Comparison of ENCODE assay signal across 14 cellular contexts in the genomic region with DNA sequence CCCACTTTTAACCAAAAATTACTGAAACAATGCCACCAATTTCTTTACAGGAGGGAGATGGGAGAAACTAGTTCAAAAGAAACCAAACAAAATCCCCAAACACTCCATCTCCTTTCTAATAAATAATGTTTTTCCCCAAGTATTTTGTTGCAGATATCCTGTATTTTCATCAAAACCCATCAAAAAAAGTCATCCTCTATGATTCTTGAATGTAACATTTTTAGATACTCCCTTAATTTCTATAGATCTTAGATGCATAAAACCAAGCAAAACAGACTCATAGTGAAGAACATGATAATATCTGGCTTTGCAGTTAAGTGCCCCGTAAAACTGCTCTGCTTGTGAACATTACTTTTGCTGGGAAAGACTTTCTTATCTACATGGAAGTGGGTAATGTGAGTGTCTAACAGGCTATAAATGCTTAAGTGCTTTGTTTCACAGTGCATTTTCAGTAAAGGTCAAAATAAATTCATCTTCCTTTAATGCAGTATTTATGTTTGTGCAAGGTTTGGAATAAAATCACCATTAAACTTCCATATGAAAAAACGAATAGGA.
DNase-seq lines count a peak whose midpoint lies in the region; ATAC-seq, FAIRE-seq and TF ChIP-seq lines count a peak whose summit lies in the region.
"Had no signal": no experiment of that assay in that cellular context is flagged by ENCODE, and none has a peak within 500 bp of the region (broad histone marks: within the 10 kb centered on the region; RNA-seq: fewer than 3 reads in every experiment).

No MANE protein-coding gene starts in this region.

- H3K27ac ChIP-seq in ACC112 (ENCODE audit: low read depth, low read length) (no peak overlapping the region), mesodermal cell (ENCODE audit: low read depth, low read length, severe bottlenecking) (peak overlapping the region; percentile 30)
- H3K27ac ChIP-seq: pancreas had no signal

- peak overlapping the region; percentile 90 for H2AFZ ChIP-seq in ACC112 (ENCODE audit: low read length, unreplicated experiment)

- H3K27ac Mint-ChIP-seq in activated T-helper 1 cell treated with anti-CD3 and anti-CD28 coated beads, Interleukin-12 subunit alpha, Interleukin-12 subunit beta, Interleukin-2, Interleukin-4 antibody, amounts not matched to agents 30 ng/mL and 10 ng/mL and 1 ng/mL, durations not matched to agents 14 hours and 24 hours and 36 hours = no peak overlapping the region

- no peak for ATAC-seq in GM19452 (IDR thresholded peaks at IDR 0.05; ENCODE audit: unreplicated experiment)

- H3K4me3 Mint-ChIP-seq in activated T-helper 1 cell treated with anti-CD3 and anti-CD28 coated beads, Interleukin-12 subunit alpha, Interleukin-12 subunit beta, Interleukin-2, Interleukin-4 antibody, amounts not matched to agents 30 ng/mL and 10 ng/mL and 1 ng/mL, durations not matched to agents 14 hours and 24 hours and 36 hours = peak overlapping the region; percentile 16

- peaks cover 16% of the 10 kb centered on the region for H3K4me1 Mint-ChIP-seq in activated T-helper 1 cell treated with anti-CD3 and anti-CD28 coated beads, Interleukin-12 subunit alpha, Interleukin-12 subunit beta, Interleukin-2, Interleukin-4 antibody, amounts not matched to agents 30 ng/mL and 10 ng/mL and 1 ng/mL, durations not matched to agents 14 hours and 24 hours and 36 hours (ENCODE audit: low read depth)

- H3K27me3 ChIP-seq in ACC112 (ENCODE audit: insufficient read depth, low read length) = no peaks in the 10 kb centered on the region

- peaks cover 58% of the 10 kb centered on the region for H3K27me3 Mint-ChIP-seq in activated T-helper 1 cell treated with anti-CD3 and anti-CD28 coated beads, Interleukin-12 subunit alpha, Interleukin-12 subunit beta, Interleukin-2, Interleukin-4 antibody, amounts not matched to agents 30 ng/mL and 10 ng/mL and 1 ng/mL, durations not matched to agents 14 hours and 24 hours and 36 hours (ENCODE audit: insufficient read depth)

- H3K36me3 Mint-ChIP-seq in activated T-helper 1 cell treated with anti-CD3 and anti-CD28 coated beads, Interleukin-12 subunit alpha, Interleukin-12 subunit beta, Interleukin-2, Interleukin-4 antibody, amounts not matched to agents 30 ng/mL and 10 ng/mL and 1 ng/mL, durations not matched to agents 14 hours and 24 hours and 36 hours (ENCODE audit: low read depth) = no peaks in the 10 kb centered on the region

- TF ChIP-seq POLR2A in GM12891 (IDR thresholded peaks at IDR 0.05; ENCODE audit: low read depth, low read length) = no peak

- intact Hi-C loops in activated T-helper 1 cell treated with anti-CD3 and anti-CD28 coated beads, Interleukin-12 subunit alpha, Interleukin-12 subunit beta, Interleukin-2, Interleukin-4 antibody, amounts not matched to agents 30 ng/mL and 10 ng/mL and 1 ng/mL, durations not matched to agents 14 hours and 24 hours and 36 hours (cut with micrococcal nuclease) = no loop called here

- H3K36me3 ChIP-seq in ACC112 (ENCODE audit: insufficient read depth, low read length) = no peaks in the 10 kb centered on the region
- no peaks in the 10 kb centered on the region for H3K36me3 ChIP-seq in mesodermal cell (ENCODE audit: control insufficient read depth, insufficient read depth, low read length)
- H3K36me3 ChIP-seq: gastroesophageal sphincter, pancreas, stomach had no signal

- no peaks in the 10 kb centered on the region for H3K79me2 ChIP-seq in ACC112 (ENCODE audit: control insufficient read depth, insufficient read depth, low read length, unreplicated experiment)

- DNase-seq in GM12891 (ENCODE audit: insufficient read length, low spot score) = no peak
- DNase-seq in activated T-helper 1 cell treated with anti-CD3 and anti-CD28 coated beads, Interleukin-12 subunit alpha, Interleukin-12 subunit beta, Interleukin-2, Interleukin-4 antibody, amounts not matched to agents 30 ng/mL and 10 ng/mL and 1 ng/mL, durations not matched to agents 14 hours and 24 hours and 36 hours (ENCODE audit: low spot score) = no peak
- no peak for DNase-seq in HTR-8/SVneo (ENCODE audit: insufficient read length, low spot score)
- no peak for DNase-seq in activated CD4-positive, alpha-beta T cell treated with anti-CD3 and anti-CD28 coated beads, Interleukin-2, amount 50 U/mL, for 1 hour
- DNase-seq in NCI-H1436 treated with DMSO at 0.1 percent for 48 hours (lab: John Stamatoyannopoulos, UW) = no peak
- DNase-seq: NCI-H2171 treated with DMSO at 0.1 percent for 48 hours, pancreas, SIG-M5, small intestine, stomach had no signal

- H3K9me3 ChIP-seq in mesodermal cell (ENCODE audit: control insufficient read depth, low read length) = no peaks in the 10 kb centered on the region
- H3K9me3 ChIP-seq: gastroesophageal sphincter, pancreas, stomach had no signal

- H3K4me3 ChIP-seq in ACC112 (ENCODE audit: low read depth, low read length) (peak overlapping the region; percentile 81; the same call in 1 of the 2 replicates), mesodermal cell (ENCODE audit: extremely low read depth, insufficient read depth, low read length, poor library complexity, severe bottlenecking) (no peak overlapping the region)

- FAIRE-seq in GM12891 (lab: Jason Lieb, UNC) = peak; percentile 72
- no peak for FAIRE-seq in HTR-8/SVneo (lab: Jason Lieb, UNC)
- FAIRE-seq: pancreas, small intestine had no signal

- WGBS in mesodermal cell (ENCODE audit: insufficient coverage in 2 of 2), 2 experiments = 78% methylated on average over 1 of the region's 2 CpGs; no CpG with 5 or more reads in 1 of the 2 experiments

- no peaks in the 10 kb centered on the region for H3K9me3 Mint-ChIP-seq in activated T-helper 1 cell treated with anti-CD3 and anti-CD28 coated beads, Interleukin-12 subunit alpha, Interleukin-12 subunit beta, Interleukin-2, Interleukin-4 antibody, amounts not matched to agents 30 ng/mL and 10 ng/mL and 1 ng/mL, durations not matched to agents 14 hours and 24 hours and 36 hours

- peaks cover 4% of the 10 kb centered on the region for H3K4me1 ChIP-seq in ACC112 (ENCODE audit: control insufficient read depth, insufficient read depth, low read length, unreplicated experiment)
- H3K4me1 ChIP-seq in mesodermal cell (ENCODE audit: control insufficient read depth, insufficient read depth, low read length, poor library complexity, severe bottlenecking) = peaks cover 15% of the 10 kb centered on the region
- H3K4me1 ChIP-seq: pancreas had no signal

TF ChIP-seq in GM12891, 5 proteins besides CTCF, POLR2A, EP300 and RAD21:
- no peak for TF ChIP-seq SPI1 (IDR thresholded peaks at IDR 0.05; ENCODE audit: low read depth, low read length)
- no peak for TF ChIP-seq TAF1 (IDR thresholded peaks at IDR 0.05; ENCODE audit: low read depth, low read length)
- TF ChIP-seq POU2F2 (IDR thresholded peaks at IDR 0.05; ENCODE audit: low read depth, low read length) = no peak
- TF ChIP-seq PAX5 (IDR thresholded peaks at IDR 0.05; ENCODE audit: insufficient read depth, low read length, severe bottlenecking) = no peak
- no peak for TF ChIP-seq POLR2AphosphoS5 (IDR thresholded peaks at IDR 0.05; ENCODE audit: low read depth, low read length)
